14 cellular contexts compared by ENCODE assay signal in the genomic region with DNA sequence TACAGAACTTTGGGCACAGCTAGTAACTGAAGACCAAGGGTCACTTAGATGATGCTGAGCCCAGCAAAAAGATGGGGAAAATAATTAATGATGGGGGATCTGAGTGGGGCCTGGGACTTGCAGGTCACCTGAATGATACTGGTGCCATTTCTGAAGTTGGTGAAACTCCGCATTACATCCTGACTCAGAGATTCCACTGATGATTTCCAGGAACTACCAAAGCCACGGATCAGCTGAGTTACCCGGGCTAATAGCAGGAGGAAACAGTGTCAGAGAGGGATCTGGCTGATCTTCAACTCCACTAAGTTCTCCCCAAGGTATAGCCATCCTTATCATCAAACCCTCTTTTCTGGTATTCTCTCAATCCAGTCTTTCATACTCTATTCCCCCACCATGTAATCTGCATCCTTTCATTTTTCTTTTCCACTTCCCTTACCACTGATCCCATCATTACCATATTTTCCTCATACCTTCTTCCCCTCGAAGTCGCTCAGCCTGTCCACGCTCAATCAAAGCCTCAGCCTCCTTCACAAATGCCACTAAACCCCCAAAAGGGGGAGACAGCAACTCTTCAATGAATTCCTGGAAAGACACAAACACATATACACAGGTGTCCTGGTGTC. TPM values are rescaled to one million over a fixed set of nuclear protein-coding genes. Genes with fewer than 3 reads are reported as not detected.
A peak's percentile ranks its signal among the peaks of the same experiment; 100 is the strongest.
DNase-seq lines count a peak whose midpoint lies in the region; ATAC-seq and TF ChIP-seq lines count a peak whose summit lies in the region.
"Had no signal": no experiment of that assay in that cellular context is flagged by ENCODE, and none has a peak within 500 bp of the region (broad histone marks: within the 10 kb centered on the region; RNA-seq: fewer than 3 reads in every experiment).

No MANE protein-coding gene starts in this region.

- no peak for TF ChIP-seq EP300 in ovary (IDR thresholded peaks at IDR 0.05)

- H3K9me2 ChIP-seq in OCI-LY7 (ENCODE audit: insufficient read depth, low read length) = no peaks in the 10 kb centered on the region

- H3K4me1 ChIP-seq in OCI-LY7 (ENCODE audit: insufficient read depth, low read length, poor library complexity, severe bottlenecking) (peaks cover 23% of the 10 kb centered on the region), neural progenitor cell (peaks cover 6% of the 10 kb centered on the region), ovary (ENCODE audit: insufficient read depth) (peaks cover 3% of the 10 kb centered on the region)

- H3K27me3 Mint-ChIP-seq in activated CD4-positive, alpha-beta T cell treated with anti-CD3 and anti-CD28 coated beads, Interleukin-2, amount 10 ng/mL, durations not matched to agents 7 days and 5 days = peaks cover 3% of the 10 kb centered on the region
- peaks cover 1% of the 10 kb centered on the region for H3K27me3 Mint-ChIP-seq in activated naive CD8-positive, alpha-beta T cell treated with anti-CD3 and anti-CD28 coated beads, Interleukin-2, amount 50 U/mL, for 24 hours
- H3K27me3 Mint-ChIP-seq in neural progenitor cell (ENCODE audit: insufficient read depth, low read depth) = peaks cover 4% of the 10 kb centered on the region

- no peak for DNase-seq in activated CD4-positive, alpha-beta T cell treated with anti-CD3 and anti-CD28 coated beads, Interleukin-2, amount 10 ng/mL, durations not matched to agents 7 days and 5 days
- DNase-seq in activated CD4-positive, alpha-beta T cell treated with anti-CD3 and anti-CD28 coated beads for 1 hour = no peak
- DNase-seq in OCI-LY7 (ENCODE audit: low spot score) (no peak), neural progenitor cell (ENCODE audit: low spot score) (no peak), DMS 273 (lab: John Stamatoyannopoulos, UW; ENCODE audit: unreplicated experiment) (no peak), Kasumi-1 (lab: John Stamatoyannopoulos, UW) (no peak), ovary (no peak)
- no peak for DNase-seq in activated naive CD8-positive, alpha-beta T cell treated with anti-CD3 and anti-CD28 coated beads, Interleukin-2, amount 50 U/mL, for 24 hours
- DNase-seq: NCI-H146, NCI-H526 treated with DMSO at 0.1 percent for 48 hours, SHP77 had no signal

- H2AFZ ChIP-seq in OCI-LY7 (ENCODE audit: low read length) (no peak overlapping the region), neural progenitor cell (replicated peaks) (no peak overlapping the region)

- WGBS in ovary, 3 donors = 83 to 89% (median 86%) methylated on average over 6 of the region's 6 CpGs

- POLR2A ChIA-PET in activated CD4-positive, alpha-beta T cell treated with anti-CD3 and anti-CD28 coated beads, Interleukin-2, amount 10 ng/mL, durations not matched to agents 7 days and 5 days (lab: Charles Lee) = interaction anchor here (0.6 kb wide), 1 partner anchor 48 kb away, joined by 4 read pairs; no protein-coding TSS in a partner anchor
- POLR2A ChIA-PET in OCI-LY7 (lab: Charles Lee) = interaction anchor here (3.8 kb wide), 1 partner anchor 20 kb away, joined by 19 read pairs; the partner anchor contains the start of genes RPS18 and VPS52

- H3K4me2 ChIP-seq in OCI-LY7 (ENCODE audit: low read length) (no peak overlapping the region), neural progenitor cell (no peak overlapping the region)

- H3K36me3 Mint-ChIP-seq in activated CD4-positive, alpha-beta T cell treated with anti-CD3 and anti-CD28 coated beads, Interleukin-2, amount 10 ng/mL, durations not matched to agents 7 days and 5 days (ENCODE audit: low read depth) = peaks cover 32% of the 10 kb centered on the region
- H3K36me3 Mint-ChIP-seq in activated naive CD8-positive, alpha-beta T cell treated with anti-CD3 and anti-CD28 coated beads, Interleukin-2, amount 50 U/mL, for 24 hours (ENCODE audit: low read depth) = peaks cover 24% of the 10 kb centered on the region
- peaks cover 16% of the 10 kb centered on the region for H3K36me3 Mint-ChIP-seq in neural progenitor cell

- H3K4me3 ChIP-seq in OCI-LY7 (ENCODE audit: low read depth, low read length, poor library complexity, severe bottlenecking) (no peak overlapping the region), neural progenitor cell (no peak overlapping the region), ovary (no peak overlapping the region)
- H3K4me3 ChIP-seq: adrenal gland, esophagus muscularis mucosa had no signal

- H3K4me1 Mint-ChIP-seq in activated CD4-positive, alpha-beta T cell treated with anti-CD3 and anti-CD28 coated beads, Interleukin-2, amount 10 ng/mL, durations not matched to agents 7 days and 5 days = peaks cover 39% of the 10 kb centered on the region
- peaks cover 44% of the 10 kb centered on the region for H3K4me1 Mint-ChIP-seq in activated naive CD8-positive, alpha-beta T cell treated with anti-CD3 and anti-CD28 coated beads, Interleukin-2, amount 50 U/mL, for 24 hours
- H3K4me1 Mint-ChIP-seq in neural progenitor cell = peaks cover 26% of the 10 kb centered on the region

- ATAC-seq in activated naive CD8-positive, alpha-beta T cell treated with anti-CD3 and anti-CD28 coated beads, Interleukin-2, amount 50 U/mL, for 24 hours = no peak

- H3K27ac ChIP-seq in OCI-LY7 (ENCODE audit: low read depth, low read length, poor library complexity, severe bottlenecking) = no peak overlapping the region
- H3K27ac ChIP-seq in neural progenitor cell = no peak overlapping the region
- H3K27ac ChIP-seq in ovary = no peak overlapping the region

- H3K27me3 ChIP-seq in neural progenitor cell (peaks cover 24% of the 10 kb centered on the region), ovary (no peaks in the 10 kb centered on the region)
- H3K27me3 ChIP-seq: adrenal gland, esophagus muscularis mucosa had no signal

- TF ChIP-seq CTCF in OCI-LY7 (conservative IDR thresholded peaks at IDR 0.05; ENCODE audit: low read length) = peak; percentile 31; the same call in 1 of the 2 replicates
- no peak for TF ChIP-seq CTCF in neural progenitor cell (IDR thresholded peaks at IDR 0.05)
- no peak for TF ChIP-seq CTCF in ovary (IDR thresholded peaks at IDR 0.05)

- no peak overlapping the region for H3K9ac ChIP-seq in neural progenitor cell

- H3K9me3 Mint-ChIP-seq in activated CD4-positive, alpha-beta T cell treated with anti-CD3 and anti-CD28 coated beads, Interleukin-2, amount 10 ng/mL, durations not matched to agents 7 days and 5 days = no peaks in the 10 kb centered on the region
- H3K9me3 Mint-ChIP-seq in activated naive CD8-positive, alpha-beta T cell treated with anti-CD3 and anti-CD28 coated beads, Interleukin-2, amount 50 U/mL, for 24 hours = no peaks in the 10 kb centered on the region
- H3K9me3 Mint-ChIP-seq in neural progenitor cell = no peaks in the 10 kb centered on the region

- H4K20me1 ChIP-seq in OCI-LY7 (ENCODE audit: insufficient read depth, low read length) (no peaks in the 10 kb centered on the region), neural progenitor cell (ENCODE audit: low read depth) (peaks cover 6% of the 10 kb centered on the region)

- no peaks in the 10 kb centered on the region for H3K9me3 ChIP-seq in OCI-LY7 (ENCODE audit: low read length)
- no peaks in the 10 kb centered on the region for H3K9me3 ChIP-seq in neural progenitor cell (ENCODE audit: low read depth)
- H3K9me3 ChIP-seq in ovary = no peaks in the 10 kb centered on the region
- H3K9me3 ChIP-seq: adrenal gland, esophagus muscularis mucosa had no signal

- no peaks in the 10 kb centered on the region for H3K79me2 ChIP-seq in OCI-LY7 (ENCODE audit: insufficient read depth, low read depth, low read length)
- no peaks in the 10 kb centered on the region for H3K79me2 ChIP-seq in neural progenitor cell (ENCODE audit: low read depth)

- intact Hi-C loops in OCI-LY7 (cut with micrococcal nuclease; ENCODE audit: unreplicated experiment) (no loop called here), ovary (cut with DNase I) (no loop called here)

- no TSS peak for BruUV-seq in OCI-LY7 (replicated peaks; lab: Mats Ljungman, UMichigan)

- CTCF ChIA-PET in activated CD4-positive, alpha-beta T cell treated with anti-CD3 and anti-CD28 coated beads, Interleukin-2, amount 10 ng/mL, durations not matched to agents 7 days and 5 days (lab: Charles Lee) = interaction anchor here (0.6 to 1.8 kb wide), 3 partner anchors 21 to 33 kb away, joined by 3 to 6 read pairs (median 5); partner anchors contain the start of genes B3GALT4, RPS18 and VPS52
- CTCF ChIA-PET in OCI-LY7 (lab: Charles Lee; ENCODE audit: unreplicated experiment) = no interaction called here

- TF ChIP-seq POLR2A in ovary (IDR thresholded peaks at IDR 0.05) = no peak

- H3K36me3 ChIP-seq in OCI-LY7 (ENCODE audit: insufficient read depth, low read length) (peaks cover 24% of the 10 kb centered on the region), neural progenitor cell (no peaks in the 10 kb centered on the region), ovary (no peaks in the 10 kb centered on the region)
- H3K36me3 ChIP-seq: adrenal gland had no signal

- peak overlapping the region; percentile 73 for H3K27ac Mint-ChIP-seq in activated CD4-positive, alpha-beta T cell treated with anti-CD3 and anti-CD28 coated beads, Interleukin-2, amount 10 ng/mL, durations not matched to agents 7 days and 5 days
- H3K27ac Mint-ChIP-seq in activated naive CD8-positive, alpha-beta T cell treated with anti-CD3 and anti-CD28 coated beads, Interleukin-2, amount 50 U/mL, for 24 hours = peak overlapping the region; percentile 41
- no peak overlapping the region for H3K27ac Mint-ChIP-seq in neural progenitor cell
- H3K27ac Mint-ChIP-seq: progenitor cell of endocrine pancreas had no signal

- peak overlapping the region; percentile 20 for H3K4me3 Mint-ChIP-seq in activated CD4-positive, alpha-beta T cell treated with anti-CD3 and anti-CD28 coated beads, Interleukin-2, amount 10 ng/mL, durations not matched to agents 7 days and 5 days
- H3K4me3 Mint-ChIP-seq in activated naive CD8-positive, alpha-beta T cell treated with anti-CD3 and anti-CD28 coated beads, Interleukin-2, amount 50 U/mL, for 24 hours = peak overlapping the region; percentile 13
- peak overlapping the region; percentile 4 for H3K4me3 Mint-ChIP-seq in neural progenitor cell

- H3F3A ChIP-seq in neural progenitor cell (ENCODE audit: low read depth) = peaks cover 20% of the 10 kb centered on the region

RNA-seq across cellular contexts. Expression of gene VPS52, which starts 20.2 kb away (rescaled TPM):
- 10 to 100 TPM; 79.1 to 84.0 TPM for total RNA-seq in activated CD4-positive, alpha-beta T cell treated with anti-CD3 and anti-CD28 coated beads, Interleukin-2, amount 10 ng/mL, durations not matched to agents 7 days and 5 days
- total RNA-seq in OCI-LY7 (2014; rRNA removed; shearing (Covaris generic)) = 50.4 and 53.5 TPM in 2 replicates
- 73.5 and 80.3 TPM in 2 replicates for total RNA-seq in OCI-LY7 (2022)
- 28.7 and 38.4 TPM in 2 replicates for total RNA-seq in neural progenitor cell (ENCODE audit: low replicate concordance)
- 10 to 100 TPM; 24.0 to 55.6 (median 45.2) TPM for total RNA-seq in ovary
- polyA plus RNA-seq in ovary = 10 to 100 TPM; 39.5 to 56.7 TPM

RNA-seq across cellular contexts. Expression of gene RPS18, which starts 20.4 kb away (rescaled TPM):
- 1,000 to 10,000 TPM; 2,438 to 3,135 TPM for total RNA-seq in activated CD4-positive, alpha-beta T cell treated with anti-CD3 and anti-CD28 coated beads, Interleukin-2, amount 10 ng/mL, durations not matched to agents 7 days and 5 days
- total RNA-seq in OCI-LY7 (2014; rRNA removed; shearing (Covaris generic)) = 7,191 and 8,620 TPM in 2 replicates
- total RNA-seq in OCI-LY7 (2022) (4,034 and 4,317 TPM in 2 replicates), neural progenitor cell (ENCODE audit: low replicate concordance) (4,188 and 4,663 TPM in 2 replicates), ovary (1,000 to 10,000 TPM; 4,177 to 8,845 (median 4,854) TPM)
- over 10,000 TPM in 1 of 2 donors, 1,000 to 10,000 TPM in 1; 6,405 to 11,953 TPM for polyA plus RNA-seq in ovary

RNA-seq across cellular contexts. Expression of gene B3GALT4, which starts 25.4 kb away (rescaled TPM):
- total RNA-seq in activated CD4-positive, alpha-beta T cell treated with anti-CD3 and anti-CD28 coated beads, Interleukin-2, amount 10 ng/mL, durations not matched to agents 7 days and 5 days = 10 to 100 TPM; 18.3 to 21.5 TPM
- 13.1 and 14.2 TPM in 2 replicates for total RNA-seq in OCI-LY7 (2014; rRNA removed; shearing (Covaris generic))
- 14.1 and 17.3 TPM in 2 replicates for total RNA-seq in OCI-LY7 (2022)
- total RNA-seq in neural progenitor cell (ENCODE audit: low replicate concordance) = 1.1 and 2.1 TPM in 2 replicates
- 10 to 100 TPM in 2 of 7 donors, 1 to 10 TPM in 5; 4.3 to 10.6 (median 6.9) TPM for total RNA-seq in ovary
- polyA plus RNA-seq in ovary = 1 to 10 TPM; 2.7 to 7.4 TPM

RNA-seq across cellular contexts. Expression of gene WDR46, which starts 37.5 kb away (rescaled TPM):
- 10 to 100 TPM; 53.4 to 54.8 TPM for total RNA-seq in activated CD4-positive, alpha-beta T cell treated with anti-CD3 and anti-CD28 coated beads, Interleukin-2, amount 10 ng/mL, durations not matched to agents 7 days and 5 days
- 127 and 129 TPM in 2 replicates for total RNA-seq in OCI-LY7 (2014; rRNA removed; shearing (Covaris generic))
- total RNA-seq in OCI-LY7 (2022) (71.4 and 83.3 TPM in 2 replicates), neural progenitor cell (ENCODE audit: low replicate concordance) (31.1 and 43.5 TPM in 2 replicates), ovary (10 to 100 TPM; 29.1 to 58.5 (median 35.0) TPM)
- polyA plus RNA-seq in ovary = 10 to 100 TPM; 25.5 to 27.0 TPM

RNA-seq across cellular contexts. Expression of gene PFDN6, which starts 37.9 kb away (rescaled TPM):
- 10 to 100 TPM; 57.0 to 67.2 TPM for total RNA-seq in activated CD4-positive, alpha-beta T cell treated with anti-CD3 and anti-CD28 coated beads, Interleukin-2, amount 10 ng/mL, durations not matched to agents 7 days and 5 days
- total RNA-seq in OCI-LY7 (2014; rRNA removed; shearing (Covaris generic)) = 72.5 and 112 TPM in 2 replicates
- total RNA-seq in OCI-LY7 (2022) = 65.4 and 90.6 TPM in 2 replicates
- total RNA-seq in neural progenitor cell (ENCODE audit: low replicate concordance) = 35.6 and 54.5 TPM in 2 replicates
- total RNA-seq in ovary = 10 to 100 TPM in 6 of 7 donors, 1 to 10 TPM in 1; 9.8 to 46.8 (median 42.0) TPM
- 10 to 100 TPM; 80.3 to 83.0 TPM for polyA plus RNA-seq in ovary
